In the genomic region with DNA sequence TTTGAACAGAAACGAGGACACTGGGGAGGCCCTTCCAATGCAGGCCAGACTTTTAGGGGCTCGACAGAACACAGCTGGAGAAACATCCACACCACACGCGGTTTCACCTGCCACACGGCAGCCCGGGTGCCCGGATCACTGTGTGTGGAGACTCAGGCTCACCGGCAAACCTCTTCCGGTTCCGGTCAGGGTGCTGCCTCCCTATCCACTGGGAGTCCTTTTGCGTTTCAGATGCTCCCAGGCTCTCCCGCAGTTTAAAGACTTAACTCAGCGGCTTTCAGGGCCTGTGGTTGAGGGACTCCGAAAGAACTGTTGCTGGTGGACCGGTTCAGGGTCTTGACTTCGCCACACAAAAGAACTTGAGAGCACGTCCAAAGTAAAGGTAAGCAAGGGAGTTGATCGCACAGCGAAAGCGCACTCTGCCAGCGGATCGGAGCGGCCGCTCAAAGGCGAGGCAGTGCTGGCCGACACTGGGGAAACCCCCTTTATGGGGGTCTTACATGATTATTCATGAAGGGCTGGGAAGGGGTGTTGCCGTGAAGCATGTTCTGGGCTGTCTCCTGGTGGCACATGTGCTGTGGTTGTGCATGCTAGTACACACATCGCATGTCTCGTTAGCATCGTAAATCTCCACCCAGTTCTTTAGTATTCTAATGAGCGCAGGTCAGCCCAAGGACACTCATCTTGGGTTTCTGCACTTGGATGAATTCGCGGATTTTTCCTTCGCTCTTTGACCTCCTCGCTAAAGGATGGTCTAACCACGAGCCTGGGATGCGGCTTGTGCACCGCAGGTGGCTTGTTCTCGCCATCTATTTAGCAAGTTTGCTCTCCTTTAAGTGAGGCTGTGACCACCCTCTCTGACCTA, we compare ENCODE assay signal across 8 cellular contexts.
DNase-seq lines count a peak whose midpoint lies in the region; ATAC-seq lines count a peak whose summit lies in the region.

No MANE protein-coding gene starts in this region.

- H3K9me3 Mint-ChIP-seq in CD8-positive, alpha-beta memory T cell, result no peaks in the 10 kb centered on the region
- H3K9me3 Mint-ChIP-seq in activated T-helper 17 cell treated with anti-CD3 and anti-CD28 coated beads, Interleukin-2, amount 50 U/mL, for 72 hours, result no peaks in the 10 kb centered on the region
- H3K9me3 Mint-ChIP-seq in immature natural killer cell, result no peaks in the 10 kb centered on the region

- no peaks in the 10 kb centered on the region for H3K4me1 ChIP-seq in CD8-positive, alpha-beta memory T cell (ENCODE audit: insufficient read depth, low read length)

- no peak overlapping the region for H3K27ac ChIP-seq in CD8-positive, alpha-beta memory T cell (ENCODE audit: low read depth, low read length)

- H3K27me3 ChIP-seq in CD8-positive, alpha-beta memory T cell (ENCODE audit: insufficient read depth, low read length, poor library complexity, severe bottlenecking), result no peaks in the 10 kb centered on the region

- peak overlapping the region; percentile 66 to 89 (median 82) for H3K4me3 Mint-ChIP-seq in CD8-positive, alpha-beta memory T cell
- H3K4me3 Mint-ChIP-seq in activated T-helper 17 cell treated with anti-CD3 and anti-CD28 coated beads, Interleukin-2, amount 50 U/mL, for 72 hours, result peak overlapping the region; percentile 70
- H3K4me3 Mint-ChIP-seq in immature natural killer cell, result peak overlapping the region; percentile 75 to 90 (median 85)

- H3K4me1 Mint-ChIP-seq in CD8-positive, alpha-beta memory T cell, result peaks cover 8 to 16% (median 10%) of the 10 kb centered on the region in 3 donors
- no peaks in the 10 kb centered on the region for H3K4me1 Mint-ChIP-seq in activated T-helper 17 cell treated with anti-CD3 and anti-CD28 coated beads, Interleukin-2, amount 50 U/mL, for 72 hours
- H3K4me1 Mint-ChIP-seq in immature natural killer cell, result peaks cover 42 to 45% of the 10 kb centered on the region in 2 donors

- H3K36me3 Mint-ChIP-seq in CD8-positive, alpha-beta memory T cell, result no peaks in the 10 kb centered on the region
- no peaks in the 10 kb centered on the region for H3K36me3 Mint-ChIP-seq in activated T-helper 17 cell treated with anti-CD3 and anti-CD28 coated beads, Interleukin-2, amount 50 U/mL, for 72 hours (ENCODE audit: low read depth)
- H3K36me3 Mint-ChIP-seq in immature natural killer cell, result no peaks in the 10 kb centered on the region

- peak; percentile 75 for ATAC-seq in activated T-helper 17 cell treated with anti-CD3 and anti-CD28 coated beads, Interleukin-2, amount 50 U/mL, for 72 hours (replicated peaks)
- ATAC-seq in HG02870 (IDR thresholded peaks at IDR 0.05; ENCODE audit: unreplicated experiment), result no peak

- peak overlapping the region in 5 of 8 donors; percentile 42 to 88 (median 74) for H3K27ac Mint-ChIP-seq in CD8-positive, alpha-beta memory T cell
- H3K27ac Mint-ChIP-seq in activated T-helper 17 cell treated with anti-CD3 and anti-CD28 coated beads, Interleukin-2, amount 50 U/mL, for 72 hours, result no peak overlapping the region
- peak overlapping the region in 5 of 6 donors; percentile 28 to 72 (median 44) for H3K27ac Mint-ChIP-seq in immature natural killer cell

- H3K4me3 ChIP-seq in CD8-positive, alpha-beta memory T cell (ENCODE audit: low read length), result peak overlapping the region; percentile 48

- H3K9me3 ChIP-seq in CD8-positive, alpha-beta memory T cell (ENCODE audit: low read length), result no peaks in the 10 kb centered on the region

- peak in 2 of 5 donors; percentile 26 to 47 for DNase-seq in CD8-positive, alpha-beta memory T cell
- DNase-seq in NCI-H187 treated with DMSO at 0.1 percent for 48 hours (lab: John Stamatoyannopoulos, UW) (peak; percentile 59), immature natural killer cell (peak; percentile 42 to 47 (median 46)), SKM-1 (lab: John Stamatoyannopoulos, UW; ENCODE audit: unreplicated experiment) (no peak), OCI-M1 (lab: John Stamatoyannopoulos, UW) (no peak)
- peak in 2 of 3 experiments; percentile 30 to 51 for DNase-seq in stimulated activated CD4-positive, alpha-beta T cell treated with anti-CD3 and anti-CD28 coated beads, TNF-alpha, amount 100 ng/mL, for 24 hours (ENCODE audit: low read depth in 3 of 3)

- POLR2A ChIA-PET in CD8-positive, alpha-beta memory T cell (lab: Charles Lee), result no interaction called here

- H3K27me3 Mint-ChIP-seq in CD8-positive, alpha-beta memory T cell, result peaks cover 4 to 6% of the 10 kb centered on the region in 2 donors
- H3K27me3 Mint-ChIP-seq in activated T-helper 17 cell treated with anti-CD3 and anti-CD28 coated beads, Interleukin-2, amount 50 U/mL, for 72 hours, result no peaks in the 10 kb centered on the region
- peaks cover 0 to under 1% (median 0%) of the 10 kb centered on the region in 3 donors for H3K27me3 Mint-ChIP-seq in immature natural killer cell (ENCODE audit: low read depth in 3 of 3)

- no peaks in the 10 kb centered on the region for H3K36me3 ChIP-seq in CD8-positive, alpha-beta memory T cell (ENCODE audit: insufficient read depth, low read length)

- CTCF ChIA-PET in CD8-positive, alpha-beta memory T cell (lab: Charles Lee), result interaction anchor here (1.2 to 3.2 kb wide), 3 partner anchors 21 to 199 kb away, joined by 3 to 8 read pairs (median 5); a partner anchor contains a TSS

Comparison
In these comparisons a context has a peak if more than half of its experiments do, and no peak if none do; other contexts are left out.
1. DNase-seq: peak in NCI-H187 treated with DMSO at 0.1 percent for 48 hours (single experiment), immature natural killer cell (3 of 3) and stimulated activated CD4-positive, alpha-beta T cell treated with anti-CD3 and anti-CD28 coated beads, TNF-alpha, amount 100 ng/mL, for 24 hours (2 of 3); none in SKM-1 (single experiment) and OCI-M1 (single experiment).
2. Peak in every context shown above with its lines, with median percentiles within 50 percentile points of each other: H3K4me3 Mint-ChIP-seq.